ENCODE assay signal across 8 cellular contexts in genomic region chr3:187714404-187714979, GRCh38. TPM values are rescaled to one million over a fixed set of nuclear protein-coding genes. Genes with fewer than 3 reads are reported as not detected.
A peak's percentile ranks its signal among the peaks of the same experiment; 100 is the strongest.
DNase-seq lines count a peak whose midpoint lies in the region; ATAC-seq and TF ChIP-seq lines count a peak whose summit lies in the region.

No MANE protein-coding gene starts in this region.

- H3K36me3 ChIP-seq in BLaER1, result no peaks in the 10 kb centered on the region
- H3K36me3 ChIP-seq in left lung, result no peaks in the 10 kb centered on the region

- peak overlapping the region; percentile 50 for H3K4me2 ChIP-seq in BLaER1

- no peak overlapping the region for H3K4me3 ChIP-seq in BLaER1
- H3K4me3 ChIP-seq in left lung, result no peak overlapping the region

- DNase-seq in GM19238 (ENCODE audit: insufficient read length, low spot score) (peak; percentile 47), NCI-H345 treated with DMSO at 0.1 percent for 48 hours (lab: John Stamatoyannopoulos, UW; ENCODE audit: unreplicated experiment) (peak; percentile 70), cerebellar cortex (ENCODE audit: low spot score) (peak; percentile 88), left lung (no peak)
- DNase-seq in activated CD4-positive, CD25-positive, alpha-beta regulatory T cell (lab: John Stamatoyannopoulos, UW), result peak; percentile 35 to 56 (median 50)
- DNase-seq in stimulated activated CD4-positive, alpha-beta T cell treated with anti-CD3 and anti-CD28 coated beads, TNF-alpha, amount 100 ng/mL, for 48 hours (ENCODE audit: low read depth in 3 of 3), result peak; percentile 43 to 57 (median 53)

- peaks cover 13% of the 10 kb centered on the region for H3K4me1 ChIP-seq in BLaER1
- H3K4me1 ChIP-seq in left lung, result peaks cover 0 to 5% of the 10 kb centered on the region in 2 donors

- intact Hi-C loops in left lung (cut with DNase I), result no loop called here

- H3K27me3 ChIP-seq in BLaER1 (no peaks in the 10 kb centered on the region), left lung (no peaks in the 10 kb centered on the region)

- ATAC-seq in HG03354 (IDR thresholded peaks at IDR 0.05; ENCODE audit: poor library complexity, severe bottlenecking, unreplicated experiment) (peak; percentile 93), left lung (peak; percentile 96)

- TF ChIP-seq CTCF in left lung (IDR thresholded peaks at IDR 0.05), result peak; percentile 93 to 95

- H3K9me3 ChIP-seq in BLaER1 (no peaks in the 10 kb centered on the region), left lung (no peaks in the 10 kb centered on the region)

- no peak overlapping the region for H3K9ac ChIP-seq in BLaER1

- H4K20me1 ChIP-seq in BLaER1, result no peaks in the 10 kb centered on the region

- H3K27ac ChIP-seq in BLaER1 (no peak overlapping the region), left lung (no peak overlapping the region)

RNA-seq across cellular contexts. Expression of gene RTP2, which starts 12.1 kb away (rescaled TPM):
- not detected for total RNA-seq in left lung

RNA-seq across cellular contexts. Expression of gene BCL6, which starts 30.8 kb away (rescaled TPM):
- total RNA-seq in left lung, result 100 to 1,000 TPM in 1 of 2 donors, 10 to 100 TPM in 1; 79.9 to 160 TPM

RNA-seq across cellular contexts. Expression of gene SST, which starts 44.3 kb away (rescaled TPM):
- not detected for total RNA-seq in left lung

Comparison
In these comparisons a context has a peak if more than half of its experiments do, and no peak if none do; other contexts are left out.
1. DNase-seq: peak in GM19238 (single experiment), NCI-H345 treated with DMSO at 0.1 percent for 48 hours (single experiment), activated CD4-positive, CD25-positive, alpha-beta regulatory T cell (4 of 4), cerebellar cortex (single experiment) and stimulated activated CD4-positive, alpha-beta T cell treated with anti-CD3 and anti-CD28 coated beads, TNF-alpha, amount 100 ng/mL, for 48 hours (3 of 3); none in left lung (0 of 2).